Comparison of ENCODE assay signal across 19 cellular contexts in genomic region chr1:9184749-9185148, GRCh38. TPM values are rescaled to one million over a fixed set of nuclear protein-coding genes. Genes with fewer than 3 reads are reported as not detected.
DNase-seq lines count a peak whose midpoint lies in the region; ATAC-seq and TF ChIP-seq lines count a peak whose summit lies in the region.
"Had no signal": no experiment of that assay in that cellular context is flagged by ENCODE, and none has a peak within 500 bp of the region (broad histone marks: within the 10 kb centered on the region; RNA-seq: fewer than 3 reads in every experiment).

No MANE protein-coding gene starts in this region.

- no peaks in the 10 kb centered on the region for H3K9me3 Mint-ChIP-seq in T-helper 2 cell treated with Interferon-gamma antibody and Interleukin-4, amounts not matched to agents 5 μg/mL and 100 μg/mL, for 36 hours
- no peaks in the 10 kb centered on the region for H3K9me3 Mint-ChIP-seq in activated T-helper 1 cell treated with anti-CD3 and anti-CD28 coated beads, Interleukin-12 subunit alpha, Interleukin-12 subunit beta, Interleukin-2, Interleukin-4 antibody, amounts not matched to agents 30 ng/mL and 10 ng/mL and 1 ng/mL, durations not matched to agents 14 hours and 24 hours and 36 hours
- H3K9me3 Mint-ChIP-seq in endothelial cell (ENCODE audit: unreplicated experiment) (no peaks in the 10 kb centered on the region), type B pancreatic cell (no peaks in the 10 kb centered on the region)
- H3K9me3 Mint-ChIP-seq: CD4-positive, alpha-beta T cell had no signal

- H3K27me3 Mint-ChIP-seq in T-helper 2 cell treated with Interferon-gamma antibody and Interleukin-4, amounts not matched to agents 5 μg/mL and 100 μg/mL, for 36 hours (ENCODE audit: low read depth), result peaks cover 18% of the 10 kb centered on the region
- peaks cover 16% of the 10 kb centered on the region for H3K27me3 Mint-ChIP-seq in activated T-helper 1 cell treated with anti-CD3 and anti-CD28 coated beads, Interleukin-12 subunit alpha, Interleukin-12 subunit beta, Interleukin-2, Interleukin-4 antibody, amounts not matched to agents 30 ng/mL and 10 ng/mL and 1 ng/mL, durations not matched to agents 14 hours and 24 hours and 36 hours (ENCODE audit: insufficient read depth)
- H3K27me3 Mint-ChIP-seq in endothelial cell (ENCODE audit: unreplicated experiment) (peaks cover 4% of the 10 kb centered on the region), type B pancreatic cell (peaks cover 18% of the 10 kb centered on the region)

- ATAC-seq in HG02571 (IDR thresholded peaks at IDR 0.05; ENCODE audit: unreplicated experiment), result no peak
- ATAC-seq: PC-3 had no signal

- H3K36me3 Mint-ChIP-seq in T-helper 2 cell treated with Interferon-gamma antibody and Interleukin-4, amounts not matched to agents 5 μg/mL and 100 μg/mL, for 36 hours (ENCODE audit: low read depth), result peaks cover 2% of the 10 kb centered on the region
- H3K36me3 Mint-ChIP-seq in activated T-helper 1 cell treated with anti-CD3 and anti-CD28 coated beads, Interleukin-12 subunit alpha, Interleukin-12 subunit beta, Interleukin-2, Interleukin-4 antibody, amounts not matched to agents 30 ng/mL and 10 ng/mL and 1 ng/mL, durations not matched to agents 14 hours and 24 hours and 36 hours (ENCODE audit: low read depth), result peaks cover 3% of the 10 kb centered on the region
- H3K36me3 Mint-ChIP-seq in endothelial cell (ENCODE audit: low read depth, unreplicated experiment) (peaks cover 7% of the 10 kb centered on the region), type B pancreatic cell (peaks cover 2% of the 10 kb centered on the region)

- H3K27ac Mint-ChIP-seq in T-helper 2 cell treated with Interferon-gamma antibody and Interleukin-4, amounts not matched to agents 5 μg/mL and 100 μg/mL, for 36 hours, result no peak overlapping the region
- H3K27ac Mint-ChIP-seq in activated T-helper 1 cell treated with anti-CD3 and anti-CD28 coated beads, Interleukin-12 subunit alpha, Interleukin-12 subunit beta, Interleukin-2, Interleukin-4 antibody, amounts not matched to agents 30 ng/mL and 10 ng/mL and 1 ng/mL, durations not matched to agents 14 hours and 24 hours and 36 hours, result no peak overlapping the region
- H3K27ac Mint-ChIP-seq in endothelial cell (ENCODE audit: unreplicated experiment) (peak overlapping the region; percentile 57), type B pancreatic cell (no peak overlapping the region)
- H3K27ac Mint-ChIP-seq: CD4-positive, alpha-beta T cell had no signal

- DNase-seq in T-helper 2 cell treated with Interferon-gamma antibody and Interleukin-4, amounts not matched to agents 5 μg/mL and 100 μg/mL, for 36 hours (ENCODE audit: low spot score), result no peak
- DNase-seq in T-helper 2 cell (no peak), endothelial cell (ENCODE audit: low spot score) (no peak), type B pancreatic cell (ENCODE audit: extremely low spot score, unreplicated experiment) (no peak), RPMI8226 (no peak)
- DNase-seq in activated T-helper 1 cell treated with anti-CD3 and anti-CD28 coated beads, Interleukin-12 subunit alpha, Interleukin-12 subunit beta, Interleukin-2, Interleukin-4 antibody, amounts not matched to agents 30 ng/mL and 10 ng/mL and 1 ng/mL, durations not matched to agents 14 hours and 24 hours and 36 hours (ENCODE audit: low spot score), result no peak
- no peak for DNase-seq in activated CD4-positive, alpha-beta T cell treated with anti-CD3 and anti-CD28 coated beads for 1 hour
- DNase-seq: CD4-positive, alpha-beta T cell; DMS153; GOT3; Karpas-422; MG63; NCI-H1048; NCI-H1436; NCI-H1930; NCI-H526; PC-3; SJCRH30 had no signal

- peak overlapping the region; percentile 8 for H3K4me3 Mint-ChIP-seq in T-helper 2 cell treated with Interferon-gamma antibody and Interleukin-4, amounts not matched to agents 5 μg/mL and 100 μg/mL, for 36 hours
- H3K4me3 Mint-ChIP-seq in activated T-helper 1 cell treated with anti-CD3 and anti-CD28 coated beads, Interleukin-12 subunit alpha, Interleukin-12 subunit beta, Interleukin-2, Interleukin-4 antibody, amounts not matched to agents 30 ng/mL and 10 ng/mL and 1 ng/mL, durations not matched to agents 14 hours and 24 hours and 36 hours, result peak overlapping the region; percentile 19
- no peak overlapping the region for H3K4me3 Mint-ChIP-seq in endothelial cell (ENCODE audit: unreplicated experiment)
- H3K4me3 Mint-ChIP-seq in type B pancreatic cell, result peak overlapping the region; percentile 55
- H3K4me3 Mint-ChIP-seq: CD4-positive, alpha-beta T cell had no signal

- TF ChIP-seq CTCF in endothelial cell (IDR thresholded peaks at IDR 0.05; ENCODE audit: unreplicated experiment) (no peak), type B pancreatic cell (conservative IDR thresholded peaks at IDR 0.05) (no peak)

- intact Hi-C loops in activated T-helper 1 cell treated with anti-CD3 and anti-CD28 coated beads, Interleukin-12 subunit alpha, Interleukin-12 subunit beta, Interleukin-2, Interleukin-4 antibody, amounts not matched to agents 30 ng/mL and 10 ng/mL and 1 ng/mL, durations not matched to agents 14 hours and 24 hours and 36 hours (cut with micrococcal nuclease), result no loop called here

- peaks cover 17% of the 10 kb centered on the region for H3K4me1 Mint-ChIP-seq in T-helper 2 cell treated with Interferon-gamma antibody and Interleukin-4, amounts not matched to agents 5 μg/mL and 100 μg/mL, for 36 hours (ENCODE audit: low read depth)
- H3K4me1 Mint-ChIP-seq in activated T-helper 1 cell treated with anti-CD3 and anti-CD28 coated beads, Interleukin-12 subunit alpha, Interleukin-12 subunit beta, Interleukin-2, Interleukin-4 antibody, amounts not matched to agents 30 ng/mL and 10 ng/mL and 1 ng/mL, durations not matched to agents 14 hours and 24 hours and 36 hours (ENCODE audit: low read depth), result peaks cover 19% of the 10 kb centered on the region
- H3K4me1 Mint-ChIP-seq in endothelial cell (ENCODE audit: unreplicated experiment) (peaks cover 13% of the 10 kb centered on the region), type B pancreatic cell (ENCODE audit: unreplicated experiment) (peaks cover 2% of the 10 kb centered on the region)

RNA-seq across cellular contexts. Expression of gene H6PD, which starts 49.8 kb away (rescaled TPM):
- 15.7 TPM in 2 replicates for total RNA-seq in activated T-helper 1 cell treated with anti-CD3 and anti-CD28 coated beads, Interleukin-12 subunit alpha, Interleukin-12 subunit beta, Interleukin-2, Interleukin-4 antibody, amounts not matched to agents 30 ng/mL and 10 ng/mL and 1 ng/mL, durations not matched to agents 14 hours and 24 hours and 36 hours
- 18.6 TPM for total RNA-seq in endothelial cell (ENCODE audit: unreplicated experiment)
- 18.7 and 26.1 TPM in 2 replicates for total RNA-seq in type B pancreatic cell (ENCODE audit: low replicate concordance)

RNA-seq across cellular contexts. Expression of gene GPR157, which starts 55.8 kb away (rescaled TPM):
- total RNA-seq in activated T-helper 1 cell treated with anti-CD3 and anti-CD28 coated beads, Interleukin-12 subunit alpha, Interleukin-12 subunit beta, Interleukin-2, Interleukin-4 antibody, amounts not matched to agents 30 ng/mL and 10 ng/mL and 1 ng/mL, durations not matched to agents 14 hours and 24 hours and 36 hours, result 2.8 and 3.8 TPM in 2 replicates
- total RNA-seq in endothelial cell (ENCODE audit: unreplicated experiment), result 2.8 TPM
- 7.7 and 26.6 TPM in 2 replicates for total RNA-seq in type B pancreatic cell (ENCODE audit: low replicate concordance)
- total RNA-seq: SJCRH30 had no signal
